9 cellular contexts compared by ENCODE assay signal in the genomic region with DNA sequence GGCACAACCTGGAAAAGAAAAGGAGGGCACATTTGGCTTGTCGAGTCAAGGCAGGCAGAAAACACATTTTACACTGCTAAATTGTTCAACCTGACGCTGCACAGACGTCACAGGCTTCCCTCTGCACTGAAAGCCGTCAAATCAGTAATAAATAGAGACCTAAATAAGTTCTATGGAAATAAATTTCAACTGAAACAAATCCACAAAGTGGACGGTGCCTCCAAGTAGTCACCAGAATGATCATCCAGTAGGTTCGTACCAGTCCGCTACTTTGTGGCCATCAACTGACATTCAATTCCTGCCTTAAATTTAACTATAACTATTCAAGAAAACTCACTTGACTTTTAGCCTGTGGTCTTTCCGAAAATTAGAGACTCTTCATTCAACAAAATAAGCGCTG. TPM values are rescaled to one million over a fixed set of nuclear protein-coding genes. Genes with fewer than 3 reads are reported as not detected.
DNase-seq lines count a peak whose midpoint lies in the region; ATAC-seq, FAIRE-seq and TF ChIP-seq lines count a peak whose summit lies in the region.
"Had no signal": no experiment of that assay in that cellular context is flagged by ENCODE, and none has a peak within 500 bp of the region (broad histone marks: within the 10 kb centered on the region; RNA-seq: fewer than 3 reads in every experiment).

No MANE protein-coding gene starts in this region.

- 20 to 70% methylated on average over 9 of the region's 9 CpGs for WGBS in sigmoid colon, 2 donors

- no peak for ATAC-seq in T-cell (replicated peaks in 1 of 4)
- ATAC-seq in HG02938 (IDR thresholded peaks at IDR 0.05; ENCODE audit: unreplicated experiment) = no peak

- DNase-seq in GM12864 (ENCODE audit: low read depth) (no peak), T-cell (no peak), foreskin fibroblast (peak in 1 of 2 donors; percentile 2), sigmoid colon (no peak), NCI-H1417 (lab: John Stamatoyannopoulos, UW) (no peak), frontal cortex (ENCODE audit: low spot score in 2 of 2) (no peak), NCI-H526 (lab: John Stamatoyannopoulos, UW) (no peak)
- DNase-seq: RPMI8226 had no signal

- POLR2A ChIA-PET in T-cell (lab: Charles Lee) = interaction anchor here (0.6 to 1.6 kb wide), 2 partner anchors 54 to 56 kb away, joined by 3 to 15 read pairs; a partner anchor contains a TSS

- no peaks in the 10 kb centered on the region for H3K9me3 ChIP-seq in sigmoid colon

- peaks cover 20 to 23% (median 21%) of the 10 kb centered on the region in 3 donors for H3K4me1 Mint-ChIP-seq in T-cell

- H3K27me3 Mint-ChIP-seq in T-cell = no peaks in the 10 kb centered on the region

- H3K4me3 ChIP-seq in GM12864 (ENCODE audit: low read depth, low read length) = peak overlapping the region; percentile 83
- H3K4me3 ChIP-seq in foreskin fibroblast (ENCODE audit: low read depth in 1 of 2, low read length in 2 of 2) = peak overlapping the region; percentile 62 to 78
- H3K4me3 ChIP-seq in sigmoid colon = peak overlapping the region; percentile 82 to 95 (median 86)

- TF ChIP-seq EP300 in sigmoid colon (IDR thresholded peaks at IDR 0.05) = no peak

- H3K36me3 Mint-ChIP-seq in T-cell = peaks cover 14% of the 10 kb centered on the region

- H3K27me3 ChIP-seq in sigmoid colon = no peaks in the 10 kb centered on the region

- TF ChIP-seq CTCF in GM12864 (IDR thresholded peaks at IDR 0.05; ENCODE audit: low read depth, low read length, missing control alignments) (no peak), foreskin fibroblast (IDR thresholded peaks at IDR 0.05; ENCODE audit: low read depth, low read length) (no peak), sigmoid colon (IDR thresholded peaks at IDR 0.05) (no peak)

- intact Hi-C loops in sigmoid colon (cut with DNase I) = no loop called here

- CTCF ChIA-PET in T-cell (lab: Charles Lee) = interaction anchor here in 1 of 2 donors (0.6 to 1.5 kb wide), 4 partner anchors 54 to 1009 kb away, joined by 3 to 14 read pairs (median 4); a partner anchor contains a TSS

- H3K27ac ChIP-seq in sigmoid colon = peak overlapping the region; percentile 81 to 89 (median 83)

- peaks cover 0 to 18% (median 9%) of the 10 kb centered on the region in 4 donors for H3K4me1 ChIP-seq in sigmoid colon

- no peaks in the 10 kb centered on the region for H3K36me3 ChIP-seq in sigmoid colon

- H3K9me3 Mint-ChIP-seq in T-cell = no peaks in the 10 kb centered on the region

- no peak for FAIRE-seq in frontal cortex (lab: Jason Lieb, UNC)

- H3K27ac Mint-ChIP-seq in T-cell = peak overlapping the region; percentile 75 to 81

- no peak for TF ChIP-seq POLR2A in sigmoid colon (IDR thresholded peaks at IDR 0.05)

- H3K4me3 Mint-ChIP-seq in T-cell = peak overlapping the region; percentile 75 to 88 (median 79)

RNA-seq across cellular contexts. Expression of a gene that starts 49.0 kb away (rescaled TPM):
- total RNA-seq in T-cell = not detected
- total RNA-seq in sigmoid colon = not detected
- not detected for polyA plus RNA-seq in sigmoid colon
- not detected for total RNA-seq in frontal cortex

RNA-seq across cellular contexts. Expression of a gene that starts 54.3 kb away (rescaled TPM):
- total RNA-seq in T-cell = 100 to 1,000 TPM in 2 of 5 donors, 10 to 100 TPM in 3; 45.0 to 136 (median 47.3) TPM
- 10 to 100 TPM; 33.2 to 69.2 (median 48.7) TPM for total RNA-seq in sigmoid colon
- 100 to 1,000 TPM; 159 to 461 (median 336) TPM for polyA plus RNA-seq in sigmoid colon
- total RNA-seq in frontal cortex = 107 TPM
